In genomic region chr3:130582457-130583155, GRCh38 we compare ENCODE assay signal across 13 cellular contexts.
DNase-seq lines count a peak whose midpoint lies in the region; ATAC-seq and TF ChIP-seq lines count a peak whose summit lies in the region.
"Had no signal": no experiment of that assay in that cellular context is flagged by ENCODE, and none has a peak within 500 bp of the region (broad histone marks: within the 10 kb centered on the region; RNA-seq: fewer than 3 reads in every experiment).

No MANE protein-coding gene starts in this region.

- peaks cover 12% of the 10 kb centered on the region for H3K4me1 Mint-ChIP-seq in activated T-cell treated with anti-CD3 and anti-CD28 coated beads, Interleukin-2, amount 50 U/mL, for 72 hours (ENCODE audit: low read depth)
- H3K4me1 Mint-ChIP-seq: activated naive CD8-positive, alpha-beta T cell treated with anti-CD3 and anti-CD28 coated beads for 36 hours had no signal

- no peaks in the 10 kb centered on the region for H3K9me3 Mint-ChIP-seq in activated T-cell treated with anti-CD3 and anti-CD28 coated beads, Interleukin-2, amount 50 U/mL, for 72 hours
- H3K9me3 Mint-ChIP-seq: activated naive CD8-positive, alpha-beta T cell treated with anti-CD3 and anti-CD28 coated beads for 36 hours had no signal

- peaks cover 5% of the 10 kb centered on the region for H3K4me1 ChIP-seq in suprapubic skin
- H3K4me1 ChIP-seq: sigmoid colon had no signal

- H3K36me3 Mint-ChIP-seq in activated T-cell treated with anti-CD3 and anti-CD28 coated beads, Interleukin-2, amount 50 U/mL, for 72 hours (ENCODE audit: insufficient read depth in 2 of 2) = no peaks in the 10 kb centered on the region
- H3K36me3 Mint-ChIP-seq: activated naive CD8-positive, alpha-beta T cell treated with anti-CD3 and anti-CD28 coated beads for 36 hours had no signal

- peaks cover 67% of the 10 kb centered on the region for H3K27me3 Mint-ChIP-seq in activated T-cell treated with anti-CD3 and anti-CD28 coated beads, Interleukin-2, amount 50 U/mL, for 72 hours (ENCODE audit: low read depth)

- H3K9me3 ChIP-seq in suprapubic skin = no peaks in the 10 kb centered on the region
- H3K9me3 ChIP-seq: sigmoid colon, thyroid gland had no signal

- H3K4me3 ChIP-seq in suprapubic skin = no peak overlapping the region
- H3K4me3 ChIP-seq: sigmoid colon, thyroid gland had no signal

- TF ChIP-seq EP300 in suprapubic skin (IDR thresholded peaks at IDR 0.05) = no peak

- H3K27ac ChIP-seq in suprapubic skin = peak overlapping the region; percentile 29
- H3K27ac ChIP-seq: HL-60, sigmoid colon, thyroid gland had no signal

- H3K27me3 ChIP-seq in suprapubic skin = no peaks in the 10 kb centered on the region
- H3K27me3 ChIP-seq: sigmoid colon, thyroid gland had no signal

- H3K27ac Mint-ChIP-seq in activated T-cell treated with anti-CD3 and anti-CD28 coated beads, Interleukin-2, amount 50 U/mL, for 72 hours = no peak overlapping the region
- H3K27ac Mint-ChIP-seq: activated naive CD8-positive, alpha-beta T cell treated with anti-CD3 and anti-CD28 coated beads for 36 hours had no signal

- peak; percentile 94 for ATAC-seq in activated T-cell treated with anti-CD3 and anti-CD28 coated beads, Interleukin-2, amount 50 U/mL, for 72 hours (replicated peaks in 1 of 2)
- peak; percentile 71 for ATAC-seq in HG02623 (IDR thresholded peaks at IDR 0.05; ENCODE audit: unreplicated experiment)
- peak; percentile 84 for ATAC-seq in HG03558 (IDR thresholded peaks at IDR 0.05; ENCODE audit: extremely low read depth, unreplicated experiment)

- no peak overlapping the region for H3K4me3 Mint-ChIP-seq in activated T-cell treated with anti-CD3 and anti-CD28 coated beads, Interleukin-2, amount 50 U/mL, for 72 hours
- H3K4me3 Mint-ChIP-seq: activated naive CD8-positive, alpha-beta T cell treated with anti-CD3 and anti-CD28 coated beads for 36 hours had no signal

- no peak for TF ChIP-seq POLR2A in suprapubic skin (IDR thresholded peaks at IDR 0.05)

- no peak for DNase-seq in activated T-cell treated with anti-CD3 and anti-CD28 coated beads, Interleukin-2, amount 50 U/mL, for 72 hours
- no peak for DNase-seq in activated T-cell treated with anti-CD3 and anti-CD28 coated beads, Interleukin-2, amount 50 U/mL, for 48 hours
- DNase-seq in suprapubic skin (ENCODE audit: low spot score in 2 of 2) (no peak), NAMALWA (ENCODE audit: low spot score) (no peak), dedifferentiated amniotic fluid mesenchymal stem cell (ENCODE audit: extremely low spot score) (no peak), dermis blood vessel endothelial cell (no peak)
- DNase-seq: activated naive CD8-positive, alpha-beta T cell treated with anti-CD3 and anti-CD28 coated beads for 36 hours; Calu3; sigmoid colon; thyroid gland had no signal

- no peaks in the 10 kb centered on the region for H3K36me3 ChIP-seq in suprapubic skin
- H3K36me3 ChIP-seq: sigmoid colon, thyroid gland had no signal

- TF ChIP-seq CTCF in suprapubic skin (IDR thresholded peaks at IDR 0.05) = no peak
